Comparison of ENCODE assay signal across 19 cellular contexts in genomic region chr12:52794479-52795331, GRCh38. TPM values are rescaled to one million over a fixed set of nuclear protein-coding genes. Genes with fewer than 3 reads are reported as not detected.
DNase-seq lines count a peak whose midpoint lies in the region; ATAC-seq and TF ChIP-seq lines count a peak whose summit lies in the region.
"Had no signal": no experiment of that assay in that cellular context is flagged by ENCODE, and none has a peak within 500 bp of the region (broad histone marks: within the 10 kb centered on the region; RNA-seq: fewer than 3 reads in every experiment).

No MANE protein-coding gene starts in this region.

- DNase-seq in Caki2 (ENCODE audit: low read depth): peak; percentile 47
- DNase-seq in IMR-90: peak; percentile 37
- DNase-seq in SW480 (ENCODE audit: low spot score): peak; percentile 80
- peak; percentile 36 for DNase-seq in kidney glomerular epithelial cell (lab: John Stamatoyannopoulos, UW)
- no peak for DNase-seq in globus pallidus (ENCODE audit: low spot score)
- no peak for DNase-seq in NCI-H2081 treated with DMSO at 0.1 percent for 48 hours (lab: John Stamatoyannopoulos, UW)
- DNase-seq: aorta; GOT3; KBM-7; lower lobe of right lung; naive B cell; NK-92 treated with Interleukin-12 subunit alpha and Interleukin-12 subunit beta, amount 100 ng/mL, for 24 hours; pancreas; stimulated activated CD4-positive, alpha-beta T cell treated with anti-CD3 and anti-CD28 coated beads, Interleukin-4, amount 100 ng/mL, for 4 hours; stimulated activated CD8-positive, alpha-beta memory T cell treated with anti-CD3 and anti-CD28 coated beads, Interleukin-4, amount 100 ng/mL, for 48 hours had no signal

- intact Hi-C loops in IMR-90 (cut with micrococcal nuclease): no loop called here

- H3K14ac ChIP-seq in IMR-90 (replicated peaks; ENCODE audit: low read depth, low read length): no peak overlapping the region

- no peak overlapping the region for H3K9ac ChIP-seq in IMR-90 (ENCODE audit: low read depth, low read length)
- H3K9ac ChIP-seq: BLaER1 had no signal

- no peak overlapping the region for H2AK5ac ChIP-seq in IMR-90 (ENCODE audit: low read depth, low read length)

- no peak overlapping the region for H3K4me3 ChIP-seq in IMR-90 (ENCODE audit: insufficient read depth, low read depth, low read length)
- H3K4me3 ChIP-seq: BLaER1, lower lobe of right lung, pancreas had no signal

- no peak overlapping the region for H3K27ac ChIP-seq in IMR-90 (ENCODE audit: insufficient read depth, low read length)
- H3K27ac ChIP-seq: BLaER1, lower lobe of right lung, pancreas had no signal

- dilution Hi-C loops in IMR-90 (cut with HindIII; ENCODE audit: low sequenced_read_pairs, unreplicated experiment): no loop called here

- TF ChIP-seq POLR2A in IMR-90 (IDR thresholded peaks at IDR 0.05; ENCODE audit: low read depth, low read length): no peak

- in situ Hi-C loops in Caki2 (cut with HindIII; ENCODE audit: low pct_unique_long_range_greater_than_20kb, low sequenced_read_pairs): no loop called here
- in situ Hi-C loops in IMR-90 (cut with MboI; ENCODE audit: low sequenced_read_pairs): no loop called here

- H2BK5ac ChIP-seq in IMR-90 (ENCODE audit: low read depth, low read length, poor library complexity, severe bottlenecking): no peak overlapping the region

- H2BK15ac ChIP-seq in IMR-90 (ENCODE audit: low read depth, low read length): no peak overlapping the region

- no peak for TF ChIP-seq CTCF in IMR-90 (conservative IDR thresholded peaks at IDR 0.05; ENCODE audit: low read depth, low read length)

- no CpG with 5 or more reads among the region's 5 CpGs for WGBS in IMR-90 (ENCODE audit: extremely low coverage in 2 of 2, insufficient read length in 1 of 2), 2 experiments

- H3K18ac ChIP-seq in IMR-90 (ENCODE audit: low read depth, low read length): no peak overlapping the region

- H3K4me1 ChIP-seq in IMR-90 (ENCODE audit: control insufficient read depth, insufficient read depth, low read length): no peaks in the 10 kb centered on the region
- H3K4me1 ChIP-seq: BLaER1, pancreas had no signal

- no peak overlapping the region for H3K4me2 ChIP-seq in IMR-90 (ENCODE audit: low read depth, low read length)
- H3K4me2 ChIP-seq: BLaER1 had no signal

- no peak for ATAC-seq in IMR-90 (ENCODE audit: low read depth)
- no peak for ATAC-seq in GM19023 (IDR thresholded peaks at IDR 0.05; ENCODE audit: unreplicated experiment)
- no peak for ATAC-seq in HG03520 (IDR thresholded peaks at IDR 0.05; ENCODE audit: unreplicated experiment)
- ATAC-seq: lower lobe of right lung, pancreas had no signal

- no peak overlapping the region for H3K4ac ChIP-seq in IMR-90 (ENCODE audit: low read depth, low read length)

- no peaks in the 10 kb centered on the region for H3K9me3 ChIP-seq in IMR-90 (ENCODE audit: control insufficient read depth, insufficient read depth, low read length)
- H3K9me3 ChIP-seq: BLaER1, lower lobe of right lung, pancreas had no signal

- peaks cover 3% of the 10 kb centered on the region; the same call in 1 of the 2 replicates for H3K9me1 ChIP-seq in IMR-90 (ENCODE audit: insufficient read depth, low read length)

- H2BK120ac ChIP-seq in IMR-90 (ENCODE audit: low read depth, low read length): no peak overlapping the region

- H4K5ac ChIP-seq in IMR-90 (ENCODE audit: low read depth, low read length): no peak overlapping the region

- no peaks in the 10 kb centered on the region for H3K36me3 ChIP-seq in IMR-90 (ENCODE audit: control insufficient read depth, insufficient read depth, low read length)
- H3K36me3 ChIP-seq: BLaER1, lower lobe of right lung, pancreas had no signal

- no peak for TF ChIP-seq RAD21 in IMR-90 (IDR thresholded peaks at IDR 0.05; ENCODE audit: low read length)

- H2AK9ac ChIP-seq in IMR-90 (replicated peaks; ENCODE audit: low read depth, low read length, poor library complexity): no peak overlapping the region

- H4K91ac ChIP-seq in IMR-90 (ENCODE audit: insufficient read depth, low read depth, low read length): no peak overlapping the region

- H2BK20ac ChIP-seq in IMR-90 (ENCODE audit: low read depth, low read length): no peak overlapping the region

- no peak overlapping the region for H4K8ac ChIP-seq in IMR-90 (ENCODE audit: low read depth in 2 of 2, low read length in 2 of 2)

- H3K56ac ChIP-seq in IMR-90 (ENCODE audit: extremely low read depth, insufficient read depth, low read length): no peak overlapping the region

- peaks cover 29% of the 10 kb centered on the region for H3K27me3 ChIP-seq in IMR-90 (ENCODE audit: control insufficient read depth, insufficient read depth, low read length)
- H3K27me3 ChIP-seq: BLaER1, pancreas had no signal

- H3K79me1 ChIP-seq in IMR-90 (ENCODE audit: low read depth in 1 of 2, low read length in 2 of 2): no peaks in the 10 kb centered on the region

- H2AFZ ChIP-seq in IMR-90 (replicated peaks; ENCODE audit: low read length, poor library complexity): no peak overlapping the region

- POLR2A ChIA-PET in IMR-90 (lab: Charles Lee; ENCODE audit: unreplicated experiment): no interaction called here

- no TSS peak for BruUV-seq in IMR-90 (replicated peaks; lab: Mats Ljungman, UMichigan)

- no peak overlapping the region for H3K23ac ChIP-seq in IMR-90 (ENCODE audit: low read depth, low read length)

- CTCF ChIA-PET in IMR-90 (lab: Yijun Ruan, JAX): interaction anchor here (1.0 kb wide), 1 partner anchor 12 kb away, joined by 3 read pairs; no protein-coding TSS in a partner anchor

- H4K20me1 ChIP-seq in IMR-90 (ENCODE audit: insufficient read depth, low read length): no peaks in the 10 kb centered on the region; the same call in 1 of the 2 replicates
- H4K20me1 ChIP-seq: BLaER1 had no signal

TF ChIP-seq in IMR-90, 13 proteins besides CTCF, POLR2A, EP300 and RAD21:
- no peak for TF ChIP-seq CHD1 (IDR thresholded peaks at IDR 0.05; ENCODE audit: low read depth, low read length)
- TF ChIP-seq NFE2L2 (IDR thresholded peaks at IDR 0.05; ENCODE audit: low read depth, low read length): no peak

RNA-seq across cellular contexts. Expression of gene KRT3, which starts 1.2 kb away (rescaled TPM):
- total RNA-seq in Caki2 (2014; rRNA removed; shearing (Covaris generic); ENCODE audit: low replicate concordance): not detected in 2 replicates
- total RNA-seq in IMR-90 (2012; rRNA removed): not detected in 2 replicates
- not detected in 2 replicates for polyA plus RNA-seq in IMR-90 (2012; rRNA removed)
- polyA plus RNA-seq in IMR-90 (2012; cell fraction: cytosol; rRNA removed): not detected in 2 replicates
- polyA plus RNA-seq in IMR-90 (2012; cell fraction: nucleus; rRNA removed; ENCODE audit: low replicate concordance): 0.03 TPM in 1 of 2 replicates, not detected in the other
- total RNA-seq: aorta, frontal cortex, lower lobe of right lung, pancreas had no signal
- polyA plus RNA-seq: aorta, pancreas had no signal

RNA-seq across cellular contexts. Expression of gene KRT76, which starts 17.6 kb away (rescaled TPM):
- not detected in 2 replicates for total RNA-seq in Caki2 (2014; rRNA removed; shearing (Covaris generic); ENCODE audit: low replicate concordance)
- total RNA-seq in IMR-90 (2012; rRNA removed): not detected in 2 replicates
- polyA plus RNA-seq in IMR-90 (2012; rRNA removed): not detected in 2 replicates
- not detected in 2 replicates for polyA plus RNA-seq in IMR-90 (2012; cell fraction: cytosol; rRNA removed)
- polyA plus RNA-seq in IMR-90 (2012; cell fraction: nucleus; rRNA removed; ENCODE audit: low replicate concordance): not detected in 2 replicates
- total RNA-seq: aorta, frontal cortex, lower lobe of right lung, pancreas had no signal
- polyA plus RNA-seq: aorta, pancreas had no signal

RNA-seq across cellular contexts. Expression of gene KRT4, which starts 19.2 kb away (rescaled TPM):
- total RNA-seq in Caki2 (2014; rRNA removed; shearing (Covaris generic); ENCODE audit: low replicate concordance): 2.0 and 2.5 TPM in 2 replicates
- total RNA-seq in IMR-90 (2012; rRNA removed): under 0.01 TPM in 1 of 2 replicates, not detected in the other
- polyA plus RNA-seq in IMR-90 (2012; rRNA removed): 0.03 and 0.07 TPM in 2 replicates
- 0.05 TPM in 1 of 2 replicates, not detected in the other for polyA plus RNA-seq in IMR-90 (2012; cell fraction: cytosol; rRNA removed)
- polyA plus RNA-seq in IMR-90 (2012; cell fraction: nucleus; rRNA removed; ENCODE audit: low replicate concordance): 0.07 and 0.11 TPM in 2 replicates
- total RNA-seq: aorta, frontal cortex had no signal

RNA-seq across cellular contexts. Expression of gene KRT79, which starts 39.4 kb away (rescaled TPM):
- not detected in 2 replicates for total RNA-seq in Caki2 (2014; rRNA removed; shearing (Covaris generic); ENCODE audit: low replicate concordance)
- under 0.01 TPM in 1 of 2 replicates, not detected in the other for total RNA-seq in IMR-90 (2012; rRNA removed)
- polyA plus RNA-seq in IMR-90 (2012; rRNA removed): 0.09 and 0.24 TPM in 2 replicates
- 0.08 TPM in 1 of 2 replicates, not detected in the other for polyA plus RNA-seq in IMR-90 (2012; cell fraction: cytosol; rRNA removed)
- 1.1 and 1.3 TPM in 2 replicates for polyA plus RNA-seq in IMR-90 (2012; cell fraction: nucleus; rRNA removed; ENCODE audit: low replicate concordance)
- total RNA-seq: aorta, frontal cortex had no signal
- polyA plus RNA-seq: aorta, pancreas had no signal

RNA-seq across cellular contexts. Expression of gene KRT78, which starts 54.1 kb away (rescaled TPM):
- not detected in 2 replicates for total RNA-seq in Caki2 (2014; rRNA removed; shearing (Covaris generic); ENCODE audit: low replicate concordance)
- total RNA-seq in IMR-90 (2012; rRNA removed): not detected in 2 replicates
- polyA plus RNA-seq in IMR-90 (2012; rRNA removed): not detected in 2 replicates
- not detected in 2 replicates for polyA plus RNA-seq in IMR-90 (2012; cell fraction: cytosol; rRNA removed)
- not detected in 2 replicates for polyA plus RNA-seq in IMR-90 (2012; cell fraction: nucleus; rRNA removed; ENCODE audit: low replicate concordance)
- total RNA-seq: aorta, frontal cortex, lower lobe of right lung had no signal

Comparison
In these comparisons a context has a peak if more than half of its experiments do, and no peak if none do; other contexts are left out.
1. DNase-seq: peak in Caki2 (single experiment), IMR-90 (single experiment), SW480 (single experiment) and kidney glomerular epithelial cell (single experiment); none in globus pallidus (single experiment) and NCI-H2081 treated with DMSO at 0.1 percent for 48 hours (single experiment).